8 cellular contexts compared by ENCODE assay signal in the genomic region with DNA sequence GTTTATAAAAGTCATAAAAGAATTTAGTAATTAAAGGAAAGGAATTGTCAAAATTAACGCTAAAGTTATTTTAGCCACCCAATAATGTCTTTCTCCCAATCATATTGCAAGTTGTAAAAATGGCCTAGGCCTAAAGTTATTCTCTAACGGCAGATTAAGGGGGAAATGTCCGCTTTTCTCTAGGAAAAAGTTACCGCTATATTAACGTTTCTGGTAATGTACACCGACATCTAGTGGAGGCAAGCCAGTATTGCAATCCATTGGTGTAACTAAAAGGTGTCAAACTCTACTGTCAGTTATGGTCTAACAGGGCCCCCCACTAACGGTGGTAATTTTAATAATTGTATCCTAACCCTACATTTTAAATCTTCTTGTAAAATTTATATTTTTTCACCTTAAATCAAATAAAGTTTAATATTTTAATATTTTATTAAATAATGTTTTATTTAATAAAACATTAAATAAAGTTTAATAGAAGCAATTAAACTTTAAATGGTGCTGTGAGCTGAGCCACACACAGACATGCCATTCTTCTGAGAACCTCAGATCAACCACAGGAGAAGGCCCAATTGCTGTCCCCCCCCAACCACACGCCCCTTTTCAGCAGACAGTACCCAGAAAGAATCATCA. TPM values are rescaled to one million over a fixed set of nuclear protein-coding genes. Genes with fewer than 3 reads are reported as not detected.
DNase-seq lines count a peak whose midpoint lies in the region; ATAC-seq, FAIRE-seq and TF ChIP-seq lines count a peak whose summit lies in the region.

No MANE protein-coding gene starts in this region.

- TF ChIP-seq CTCF in CD8-positive, alpha-beta T cell (IDR thresholded peaks at IDR 0.05), result peak; percentile 96
- peak; percentile 93 for TF ChIP-seq CTCF in Panc1 (IDR thresholded peaks at IDR 0.05)

- POLR2A ChIA-PET in CD8-positive, alpha-beta T cell (lab: Charles Lee), result no interaction called here
- POLR2A ChIA-PET in Panc1 (lab: Charles Lee), result no interaction called here

- H3K36me3 Mint-ChIP-seq in CD8-positive, alpha-beta T cell, result peaks cover 4% of the 10 kb centered on the region
- H3K36me3 Mint-ChIP-seq in stimulated activated memory B cell treated with anti-CD40 and anti-IgM and Interleukin-4, amounts not matched to agents 10 μg/mL and 1 μg/mL and 100 μg/mL, for 72 hours, result no peaks in the 10 kb centered on the region

- H3K27ac Mint-ChIP-seq in CD8-positive, alpha-beta T cell, result no peak overlapping the region
- no peak overlapping the region for H3K27ac Mint-ChIP-seq in stimulated activated memory B cell treated with anti-CD40 and anti-IgM and Interleukin-4, amounts not matched to agents 10 μg/mL and 1 μg/mL and 100 μg/mL, for 72 hours

- no peaks in the 10 kb centered on the region for H3K27me3 ChIP-seq in CD8-positive, alpha-beta T cell (ENCODE audit: insufficient read depth, low read length)
- no peaks in the 10 kb centered on the region for H3K27me3 ChIP-seq in Panc1 (ENCODE audit: control insufficient read depth, insufficient read depth, low read length)

- DNase-seq in CD8-positive, alpha-beta T cell, result peak in 6 of 7 experiments; percentile 14 to 60 (median 48)
- DNase-seq in HK-2 (ENCODE audit: unreplicated experiment) (peak; percentile 22), Panc1 (ENCODE audit: low read depth, low spot score) (peak; percentile 45), amniotic epithelial cell (ENCODE audit: low read depth) (peak; percentile 30), OCI-M2 (lab: John Stamatoyannopoulos, UW; ENCODE audit: unreplicated experiment) (no peak)
- DNase-seq in stimulated activated CD4-positive, alpha-beta T cell treated with anti-CD3 and anti-CD28 coated beads, Interleukin-4, amount 100 ng/mL, for 48 hours (ENCODE audit: low read depth in 2 of 2), result peak; percentile 26 to 33

- no peak overlapping the region for H3K27ac ChIP-seq in CD8-positive, alpha-beta T cell (ENCODE audit: low read depth, low read length)
- H3K27ac ChIP-seq in Panc1 (ENCODE audit: low read length), result no peak overlapping the region

- in situ Hi-C loops in Panc1 (cut with HindIII; ENCODE audit: low pct_unique_long_range_greater_than_20kb, low sequenced_read_pairs), result no loop called here

- peaks cover 2% of the 10 kb centered on the region for H3K4me1 Mint-ChIP-seq in CD8-positive, alpha-beta T cell (ENCODE audit: low read depth)
- no peaks in the 10 kb centered on the region for H3K4me1 Mint-ChIP-seq in stimulated activated memory B cell treated with anti-CD40 and anti-IgM and Interleukin-4, amounts not matched to agents 10 μg/mL and 1 μg/mL and 100 μg/mL, for 72 hours

- H3K4me3 ChIP-seq in CD8-positive, alpha-beta T cell (ENCODE audit: low read depth, low read length), result no peak overlapping the region
- no peak overlapping the region for H3K4me3 ChIP-seq in Panc1 (ENCODE audit: low read depth in 2 of 2, low read length in 2 of 2)

- no peaks in the 10 kb centered on the region for H3K9me3 Mint-ChIP-seq in CD8-positive, alpha-beta T cell
- peaks cover 3% of the 10 kb centered on the region for H3K9me3 Mint-ChIP-seq in stimulated activated memory B cell treated with anti-CD40 and anti-IgM and Interleukin-4, amounts not matched to agents 10 μg/mL and 1 μg/mL and 100 μg/mL, for 72 hours

- H3K36me3 ChIP-seq in CD8-positive, alpha-beta T cell (ENCODE audit: insufficient read depth, low read length), result no peaks in the 10 kb centered on the region
- no peaks in the 10 kb centered on the region for H3K36me3 ChIP-seq in Panc1 (ENCODE audit: control insufficient read depth, insufficient read depth, low read length)

- intact Hi-C loops in CD8-positive, alpha-beta T cell (cut with DNase I, micrococcal nuclease), result loop anchor here (1.0 to 5.0 kb wide), 4 partner anchors 97 to 284 kb away; no protein-coding TSS in a partner anchor
- intact Hi-C loops in Panc1 (cut with micrococcal nuclease; ENCODE audit: unreplicated experiment), result no loop called here

- H3K9me3 ChIP-seq in CD8-positive, alpha-beta T cell (ENCODE audit: low read length), result no peaks in the 10 kb centered on the region
- H3K9me3 ChIP-seq in Panc1 (ENCODE audit: control insufficient read depth, insufficient read depth, low read depth, low read length), result no peaks in the 10 kb centered on the region

- CTCF ChIA-PET in CD8-positive, alpha-beta T cell (lab: Charles Lee), result interaction anchor here (1.1 to 5.0 kb wide), 3 partner anchors 97 to 284 kb away, joined by 5 to 18 read pairs (median 6); no protein-coding TSS in a partner anchor
- CTCF ChIA-PET in Panc1 (lab: Charles Lee), result interaction anchor here (3.1 kb wide), 1 partner anchor 97 kb away, joined by 18 read pairs; no protein-coding TSS in a partner anchor

- H3K4me1 ChIP-seq in CD8-positive, alpha-beta T cell (ENCODE audit: insufficient read depth, low read length), result no peaks in the 10 kb centered on the region
- H3K4me1 ChIP-seq in Panc1 (ENCODE audit: control insufficient read depth, insufficient read depth, low read length), result no peaks in the 10 kb centered on the region; the same call in 1 of the 2 replicates

- peak; percentile 91 for FAIRE-seq in islet of Langerhans (lab: Jason Lieb, UNC)

- ATAC-seq in CD8-positive, alpha-beta T cell, result peak; percentile 68
- ATAC-seq in Panc1, result no peak
- no peak for ATAC-seq in stimulated activated memory B cell treated with anti-CD40 and anti-IgM and Interleukin-4, amounts not matched to agents 10 μg/mL and 1 μg/mL and 100 μg/mL, for 72 hours

- no peaks in the 10 kb centered on the region for H3K27me3 Mint-ChIP-seq in CD8-positive, alpha-beta T cell (ENCODE audit: low read depth)
- H3K27me3 Mint-ChIP-seq in stimulated activated memory B cell treated with anti-CD40 and anti-IgM and Interleukin-4, amounts not matched to agents 10 μg/mL and 1 μg/mL and 100 μg/mL, for 72 hours, result no peaks in the 10 kb centered on the region

- no peak overlapping the region for H3K4me3 Mint-ChIP-seq in CD8-positive, alpha-beta T cell
- no peak overlapping the region for H3K4me3 Mint-ChIP-seq in stimulated activated memory B cell treated with anti-CD40 and anti-IgM and Interleukin-4, amounts not matched to agents 10 μg/mL and 1 μg/mL and 100 μg/mL, for 72 hours

- BruUV-seq in Panc1 (replicated peaks; lab: Mats Ljungman, UMichigan), result no TSS peak

RNA-seq across cellular contexts. Expression of gene ZSCAN5A, which starts 35.9 kb away (rescaled TPM):
- 1 to 10 TPM; 4.6 to 7.0 TPM for total RNA-seq in CD8-positive, alpha-beta T cell
- total RNA-seq in Panc1 (2021; ENCODE audit: unreplicated experiment), result 13.8 TPM
- 6.2 TPM for polyA plus RNA-seq in Panc1 (2012; ENCODE audit: insufficient read length)

RNA-seq across cellular contexts. Expression of gene ZNF582, which starts 42.8 kb away (rescaled TPM):
- total RNA-seq in CD8-positive, alpha-beta T cell, result 1 to 10 TPM; 4.6 to 4.7 TPM
- total RNA-seq in Panc1 (2021; ENCODE audit: unreplicated experiment), result 2.0 TPM
- polyA plus RNA-seq in Panc1 (2012; ENCODE audit: insufficient read length), result 2.4 TPM

RNA-seq across cellular contexts. Expression of gene ZNF583, which starts 53.6 kb away (rescaled TPM):
- total RNA-seq in CD8-positive, alpha-beta T cell, result 1 to 10 TPM; 1.3 to 2.4 TPM
- total RNA-seq in Panc1 (2021; ENCODE audit: unreplicated experiment), result 6.1 TPM
- 2.8 TPM for polyA plus RNA-seq in Panc1 (2012; ENCODE audit: insufficient read length)
